ENCODE assay signal across 9 cellular contexts in genomic region chr20:15162061-15162740, GRCh38.
DNase-seq lines count a peak whose midpoint lies in the region; ATAC-seq and TF ChIP-seq lines count a peak whose summit lies in the region.
"Had no signal": no experiment of that assay in that cellular context is flagged by ENCODE, and none has a peak within 500 bp of the region (broad histone marks: within the 10 kb centered on the region; RNA-seq: fewer than 3 reads in every experiment).

No MANE protein-coding gene starts in this region.

- peaks cover 12% of the 10 kb centered on the region for H3K9me3 Mint-ChIP-seq in stimulated activated naive CD8-positive, alpha-beta T cell treated with anti-CD3 and anti-CD28 coated beads, Interleukin-15, Interleukin-2, amounts not matched to agents 100 ng/mL and 50 ng/mL, for 24 hours
- H3K9me3 Mint-ChIP-seq in endodermal cell = peaks cover 7% of the 10 kb centered on the region

- BruUV-seq in mammary epithelial cell (replicated peaks; lab: Mats Ljungman, UMichigan) = no TSS peak

- H3K4me2 ChIP-seq in mammary epithelial cell (ENCODE audit: insufficient read depth, low read depth, low read length) = peak overlapping the region; percentile 57

- CTCF ChIA-PET in mammary epithelial cell (lab: Charles Lee; ENCODE audit: low non-redundant PET) = interaction anchor here (0.7 kb wide), 1 partner anchor 306 kb away, joined by 3 read pairs; no protein-coding TSS in a partner anchor

- TF ChIP-seq CTCF in mammary epithelial cell (conservative IDR thresholded peaks at IDR 0.05 in 1 of 2, IDR thresholded peaks at IDR 0.05 in 1 of 2; ENCODE audit: extremely low read depth in 1 of 2, insufficient read depth in 1 of 2, low read depth in 1 of 2, low read length in 2 of 2) (no peak), endodermal cell (conservative IDR thresholded peaks at IDR 0.05) (no peak)

- H3K27me3 ChIP-seq in mammary epithelial cell (ENCODE audit: insufficient read depth, low read length) = no peaks in the 10 kb centered on the region
- no peaks in the 10 kb centered on the region for H3K27me3 ChIP-seq in endodermal cell (ENCODE audit: control insufficient read depth, insufficient read depth, low read length, poor library complexity, severe bottlenecking)

- no peaks in the 10 kb centered on the region for H3K9me3 ChIP-seq in mammary epithelial cell (replicated peaks; ENCODE audit: insufficient read depth, low read length)
- H3K9me3 ChIP-seq in endodermal cell (ENCODE audit: control insufficient read depth, low read length) = peaks cover 2% of the 10 kb centered on the region

- peak overlapping the region; percentile 3 for H3K4me3 Mint-ChIP-seq in stimulated activated naive CD8-positive, alpha-beta T cell treated with anti-CD3 and anti-CD28 coated beads, Interleukin-15, Interleukin-2, amounts not matched to agents 100 ng/mL and 50 ng/mL, for 24 hours
- H3K4me3 Mint-ChIP-seq in endodermal cell = no peak overlapping the region

- no peak for DNase-seq in stimulated activated naive CD8-positive, alpha-beta T cell treated with anti-CD3 and anti-CD28 coated beads, Interleukin-15, Interleukin-2, amounts not matched to agents 100 U/mL and 50 U/mL, for 24 hours
- no peak for DNase-seq in mammary epithelial cell
- no peak for DNase-seq in endodermal cell
- DNase-seq in COLO668 (lab: John Stamatoyannopoulos, UW; ENCODE audit: unreplicated experiment) = no peak
- DNase-seq in AG08396 (ENCODE audit: low spot score) = no peak
- DNase-seq: KBM-7 had no signal

- H2AFZ ChIP-seq in mammary epithelial cell (ENCODE audit: low read depth, low read length) = peak overlapping the region; percentile 41

- peaks cover 10% of the 10 kb centered on the region for H3K4me1 Mint-ChIP-seq in stimulated activated naive CD8-positive, alpha-beta T cell treated with anti-CD3 and anti-CD28 coated beads, Interleukin-15, Interleukin-2, amounts not matched to agents 100 ng/mL and 50 ng/mL, for 24 hours (ENCODE audit: low read depth)
- H3K4me1 Mint-ChIP-seq in endodermal cell = no peaks in the 10 kb centered on the region

- H3K27ac ChIP-seq in mammary epithelial cell (ENCODE audit: insufficient read depth, low read depth, low read length) = no peak overlapping the region
- no peak overlapping the region for H3K27ac ChIP-seq in urinary bladder (ENCODE audit: low read depth)
- no peak overlapping the region for H3K27ac ChIP-seq in endodermal cell (ENCODE audit: low read depth, low read length)

- no peaks in the 10 kb centered on the region for H4K20me1 ChIP-seq in mammary epithelial cell (ENCODE audit: insufficient read depth, low read length)

- no peak overlapping the region for H3K9ac ChIP-seq in mammary epithelial cell (ENCODE audit: insufficient read depth, low read length)
- H3K9ac ChIP-seq in endodermal cell (ENCODE audit: extremely low read depth, low read length, poor library complexity, severe bottlenecking) = no peak overlapping the region

- H3K79me2 ChIP-seq in mammary epithelial cell (ENCODE audit: insufficient read depth, low read length) = no peaks in the 10 kb centered on the region

- H3K4me3 ChIP-seq in mammary epithelial cell (replicated peaks in 1 of 3; ENCODE audit: insufficient read depth in 1 of 3, low read depth in 2 of 3, low read length in 3 of 3) (peak overlapping the region in 2 of 3 experiments; percentile 3 to 22), urinary bladder (ENCODE audit: low read depth, low read length) (peak overlapping the region; percentile 39), endodermal cell (ENCODE audit: low read length) (no peak overlapping the region)

- no peaks in the 10 kb centered on the region for H3K27me3 Mint-ChIP-seq in stimulated activated naive CD8-positive, alpha-beta T cell treated with anti-CD3 and anti-CD28 coated beads, Interleukin-15, Interleukin-2, amounts not matched to agents 100 ng/mL and 50 ng/mL, for 24 hours
- H3K27me3 Mint-ChIP-seq in endodermal cell (ENCODE audit: insufficient read depth) = no peaks in the 10 kb centered on the region

- H3K36me3 Mint-ChIP-seq in stimulated activated naive CD8-positive, alpha-beta T cell treated with anti-CD3 and anti-CD28 coated beads, Interleukin-15, Interleukin-2, amounts not matched to agents 100 ng/mL and 50 ng/mL, for 24 hours (ENCODE audit: low read depth) = no peaks in the 10 kb centered on the region
- H3K36me3 Mint-ChIP-seq in endodermal cell (ENCODE audit: low read depth) = peaks cover 2% of the 10 kb centered on the region

- dilution Hi-C loops in mammary epithelial cell (cut with HindIII; ENCODE audit: low sequenced_read_pairs) = no loop called here

- no peaks in the 10 kb centered on the region for H3K4me1 ChIP-seq in mammary epithelial cell (ENCODE audit: insufficient read depth, low read length)
- H3K4me1 ChIP-seq in urinary bladder (ENCODE audit: insufficient read depth) = no peaks in the 10 kb centered on the region
- H3K4me1 ChIP-seq in endodermal cell (ENCODE audit: control insufficient read depth, insufficient read depth, low read length) = no peaks in the 10 kb centered on the region

- WGBS in mammary epithelial cell (ENCODE audit: low coverage, missing lambda C conversion rate) = 64% methylated on average over 7 of the region's 7 CpGs
- 76% methylated on average over 7 of the region's 7 CpGs for WGBS in urinary bladder
- 85 to 89% methylated on average over 4 to 7 of the region's 7 CpGs for WGBS in endodermal cell (ENCODE audit: insufficient coverage in 1 of 2, insufficient read length in 1 of 2), 2 experiments

- no peaks in the 10 kb centered on the region for H3K36me3 ChIP-seq in mammary epithelial cell (ENCODE audit: insufficient read depth, low read length)
- H3K36me3 ChIP-seq in urinary bladder (ENCODE audit: insufficient read depth) = no peaks in the 10 kb centered on the region
- H3K36me3 ChIP-seq in endodermal cell (ENCODE audit: control insufficient read depth, insufficient read depth, low read length) = no peaks in the 10 kb centered on the region

- no peak overlapping the region for H3K27ac Mint-ChIP-seq in stimulated activated naive CD8-positive, alpha-beta T cell treated with anti-CD3 and anti-CD28 coated beads, Interleukin-15, Interleukin-2, amounts not matched to agents 100 ng/mL and 50 ng/mL, for 24 hours
- H3K27ac Mint-ChIP-seq in endodermal cell = no peak overlapping the region

- intact Hi-C loops in mammary epithelial cell (cut with micrococcal nuclease) = no loop called here

- in situ Hi-C loops in mammary epithelial cell (cut with MboI; ENCODE audit: low sequenced_read_pairs in 2 of 2) = no loop called here

- no peak for ATAC-seq in stimulated activated naive CD8-positive, alpha-beta T cell treated with anti-CD3 and anti-CD28 coated beads, Interleukin-15, Interleukin-2, amounts not matched to agents 100 U/mL and 50 U/mL, for 24 hours
- peak; percentile 79 for ATAC-seq in HG03354 (IDR thresholded peaks at IDR 0.05; ENCODE audit: poor library complexity, severe bottlenecking, unreplicated experiment)
